ENCODE assay signal across 14 cellular contexts in genomic region chr17:48198950-48199541, GRCh38.
A peak's percentile ranks its signal among the peaks of the same experiment; 100 is the strongest.
DNase-seq lines count a peak whose midpoint lies in the region; ATAC-seq and TF ChIP-seq lines count a peak whose summit lies in the region.
"Had no signal": no experiment of that assay in that cellular context is flagged by ENCODE, and none has a peak within 500 bp of the region (broad histone marks: within the 10 kb centered on the region; RNA-seq: fewer than 3 reads in every experiment).

No MANE protein-coding gene starts in this region.

- no peaks in the 10 kb centered on the region for H3K79me1 ChIP-seq in mesendoderm (ENCODE audit: low read length)

- H3K36me3 Mint-ChIP-seq in immature natural killer cell = peaks cover 0 to 11% (median 0%) of the 10 kb centered on the region in 3 donors

- H3K4ac ChIP-seq in mesendoderm (ENCODE audit: low read depth, low read length) = no peak overlapping the region

- H3K36me3 ChIP-seq in breast epithelium (no peaks in the 10 kb centered on the region), OCI-LY3 (replicated peaks; ENCODE audit: low read depth, low read length) (no peaks in the 10 kb centered on the region), upper lobe of right lung (no peaks in the 10 kb centered on the region), smooth muscle cell (ENCODE audit: low read depth) (no peaks in the 10 kb centered on the region), mesendoderm (ENCODE audit: control insufficient read depth, insufficient read depth, low read length) (no peaks in the 10 kb centered on the region)
- H3K36me3 ChIP-seq: HAP-1, neutrophil, stomach had no signal

- H3K9me3 ChIP-seq in breast epithelium (no peaks in the 10 kb centered on the region), OCI-LY3 (ENCODE audit: insufficient read depth, low read length) (no peaks in the 10 kb centered on the region), upper lobe of right lung (no peaks in the 10 kb centered on the region), smooth muscle cell (replicated peaks; ENCODE audit: low read depth) (no peaks in the 10 kb centered on the region)
- H3K9me3 ChIP-seq: HAP-1, neutrophil, stomach had no signal

- no peak overlapping the region for H2BK120ac ChIP-seq in mesendoderm (ENCODE audit: low read depth, low read length)

- H3K27me3 Mint-ChIP-seq in immature natural killer cell (ENCODE audit: low read depth in 3 of 3) = peaks cover 0 to 2% (median 0%) of the 10 kb centered on the region in 3 donors

- H4K5ac ChIP-seq in mesendoderm (ENCODE audit: low read length) = no peak overlapping the region

- no peak overlapping the region for H2BK5ac ChIP-seq in mesendoderm (ENCODE audit: low read length)

- no peaks in the 10 kb centered on the region for H3F3A ChIP-seq in smooth muscle cell (ENCODE audit: low read depth)

- 39% methylated on average over 6 of the region's 6 CpGs for WGBS in smooth muscle cell (ENCODE audit: low lambda C conversion rate)
- WGBS in mesendoderm (ENCODE audit: extremely low coverage, insufficient coverage, low lambda C conversion rate) = no CpG with 5 or more reads among the region's 6 CpGs

- ATAC-seq in upper lobe of right lung = peak; percentile 37
- ATAC-seq in HG03521 (IDR thresholded peaks at IDR 0.05; ENCODE audit: unreplicated experiment) = no peak

- H2AFZ ChIP-seq in OCI-LY3 (ENCODE audit: low read depth, low read length) (no peak overlapping the region), smooth muscle cell (ENCODE audit: low read depth) (no peak overlapping the region)

- H3K4me1 Mint-ChIP-seq in immature natural killer cell = peaks cover 31 to 64% of the 10 kb centered on the region in 2 donors

- no peak overlapping the region for H3K23ac ChIP-seq in mesendoderm (ENCODE audit: low read length)

- no peak overlapping the region for H4K8ac ChIP-seq in mesendoderm (ENCODE audit: low read depth, low read length)

- H2BK15ac ChIP-seq in mesendoderm (replicated peaks; ENCODE audit: low read depth) = no peak overlapping the region

- TF ChIP-seq CTCF in breast epithelium (IDR thresholded peaks at IDR 0.05) (no peak), OCI-LY3 (IDR thresholded peaks at IDR 0.05; ENCODE audit: low read depth, low read length) (no peak), upper lobe of right lung (IDR thresholded peaks at IDR 0.05) (no peak), smooth muscle cell (IDR thresholded peaks at IDR 0.05; ENCODE audit: borderline replicate concordance, insufficient read depth, poor library complexity, severe bottlenecking) (no peak)

- no peaks in the 10 kb centered on the region for H3K27me3 ChIP-seq in breast epithelium
- H3K27me3 ChIP-seq in OCI-LY3 (ENCODE audit: low read depth, low read length) = peaks cover 5% of the 10 kb centered on the region; the same call in 1 of the 2 replicates
- H3K27me3 ChIP-seq in upper lobe of right lung = peaks cover 7% of the 10 kb centered on the region
- peaks cover 6% of the 10 kb centered on the region for H3K27me3 ChIP-seq in smooth muscle cell (ENCODE audit: low read depth)
- no peaks in the 10 kb centered on the region for H3K27me3 ChIP-seq in mesendoderm (ENCODE audit: insufficient read depth, low read length, poor library complexity)

- TF ChIP-seq POLR2A in breast epithelium (IDR thresholded peaks at IDR 0.05) = no peak

- H3K56ac ChIP-seq in mesendoderm (ENCODE audit: low read length) = no peak overlapping the region

- no peaks in the 10 kb centered on the region for H3K9me3 Mint-ChIP-seq in immature natural killer cell

- no peak overlapping the region for H3K9ac ChIP-seq in OCI-LY3 (ENCODE audit: low read length)
- no peak overlapping the region for H3K9ac ChIP-seq in smooth muscle cell (ENCODE audit: low read depth)
- H3K9ac ChIP-seq in mesendoderm (ENCODE audit: low read length) = no peak overlapping the region

- H3K4me1 ChIP-seq in breast epithelium (no peaks in the 10 kb centered on the region), OCI-LY3 (ENCODE audit: low read length) (peaks cover 14% of the 10 kb centered on the region), upper lobe of right lung (no peaks in the 10 kb centered on the region), smooth muscle cell (ENCODE audit: low read depth) (no peaks in the 10 kb centered on the region), mesendoderm (ENCODE audit: control insufficient read depth, low read depth, low read length) (no peaks in the 10 kb centered on the region)

- H2AK5ac ChIP-seq in mesendoderm (ENCODE audit: low read length) = no peak overlapping the region

- no peak overlapping the region for H3K18ac ChIP-seq in mesendoderm (ENCODE audit: low read length)

- no peak overlapping the region for H3K4me3 Mint-ChIP-seq in immature natural killer cell

- no peaks in the 10 kb centered on the region for H4K20me1 ChIP-seq in OCI-LY3 (ENCODE audit: insufficient read depth, low read length)
- H4K20me1 ChIP-seq in smooth muscle cell (ENCODE audit: low read depth) = no peaks in the 10 kb centered on the region

- no peak overlapping the region for H3K4me3 ChIP-seq in breast epithelium
- H3K4me3 ChIP-seq in OCI-LY3 (ENCODE audit: low read length) = peak overlapping the region; percentile 18; the same call in 1 of the 2 replicates
- H3K4me3 ChIP-seq in upper lobe of right lung = no peak overlapping the region
- no peak overlapping the region for H3K4me3 ChIP-seq in smooth muscle cell
- H3K4me3 ChIP-seq in mesendoderm (ENCODE audit: low read length) = no peak overlapping the region
- H3K4me3 ChIP-seq: HAP-1, stomach had no signal

- H3K79me2 ChIP-seq in OCI-LY3 (ENCODE audit: low read length) = no peaks in the 10 kb centered on the region
- H3K79me2 ChIP-seq in smooth muscle cell (ENCODE audit: low read depth) = no peaks in the 10 kb centered on the region
- H3K79me2 ChIP-seq in mesendoderm (ENCODE audit: control insufficient read depth, insufficient read depth, low read length) = no peaks in the 10 kb centered on the region

- no peak overlapping the region for H3K27ac ChIP-seq in breast epithelium
- H3K27ac ChIP-seq in OCI-LY3 (ENCODE audit: low read length) = no peak overlapping the region
- H3K27ac ChIP-seq in upper lobe of right lung = no peak overlapping the region
- no peak overlapping the region for H3K27ac ChIP-seq in smooth muscle cell (ENCODE audit: low read depth)
- H3K27ac ChIP-seq in mesendoderm (ENCODE audit: low read depth, low read length) = no peak overlapping the region
- H3K27ac ChIP-seq: neutrophil had no signal

- DNase-seq in T47D (ENCODE audit: low read depth in 1 of 2, low spot score in 1 of 2) (peak; percentile 32 to 46), breast epithelium (ENCODE audit: low spot score in 2 of 2) (no peak), immature natural killer cell (no peak), upper lobe of right lung (no peak), smooth muscle cell (lab: John Stamatoyannopoulos, UW; ENCODE audit: unreplicated experiment) (no peak), mesendoderm (no peak)
- DNase-seq: activated CD8-positive, alpha-beta memory T cell treated with anti-CD3 and anti-CD28 coated beads, Interleukin-2, amount 50 U/mL, for 48 hours; AML-193; stimulated activated CD4-positive, alpha-beta T cell treated with anti-CD3 and anti-CD28 coated beads, Interleukin-1b, Interleukin-23, amount 100 ng/mL, for 48 hours; stomach had no signal

- intact Hi-C loops in breast epithelium (cut with DNase I; ENCODE audit: low total_unique reads) (no loop called here), upper lobe of right lung (cut with DNase I) (no loop called here)

- H3K4me2 ChIP-seq in OCI-LY3 (ENCODE audit: low read length) (peak overlapping the region; percentile 34), smooth muscle cell (no peak overlapping the region), mesendoderm (ENCODE audit: low read length) (no peak overlapping the region)

- peak overlapping the region in 5 of 6 donors; percentile 1 to 77 (median 29) for H3K27ac Mint-ChIP-seq in immature natural killer cell

- in situ Hi-C loops in T47D (cut with HindIII; ENCODE audit: low pct_unique_long_range_greater_than_20kb, low sequenced_read_pairs) = no loop called here

Comparison
In these comparisons a context has a peak if more than half of its experiments do, and no peak if none do; other contexts are left out.
1. DNase-seq: peak in T47D (2 of 2); none in breast epithelium (0 of 2), immature natural killer cell (0 of 3), upper lobe of right lung (single experiment), smooth muscle cell (single experiment) and mesendoderm (single experiment).